In genomic region chr14:50060871-50061663, GRCh38 we compare ENCODE assay signal across 2 cellular contexts.
TF ChIP-seq lines count a peak whose summit lies in the region.

No MANE protein-coding gene starts in this region.

TF ChIP-seq in IMR-90, 13 proteins besides CTCF, POLR2A, EP300 and RAD21:
- TF ChIP-seq CEBPB (IDR thresholded peaks at IDR 0.05; ENCODE audit: low read depth, low read length) (peak; percentile 98), USF2 (IDR thresholded peaks at IDR 0.05; ENCODE audit: low read depth, low read length) (peak; percentile 24; the same call in 1 of the 2 replicates), FOS (IDR thresholded peaks at IDR 0.05; ENCODE audit: low read depth, low read length) (peak; percentile 89), NFE2L2 (IDR thresholded peaks at IDR 0.05; ENCODE audit: low read depth, low read length) (peak; percentile 94), BHLHE40 (IDR thresholded peaks at IDR 0.05; ENCODE audit: low read depth, low read length) (peak; percentile 58), CHD1 (IDR thresholded peaks at IDR 0.05; ENCODE audit: low read depth, low read length) (no peak), ELK1 (IDR thresholded peaks at IDR 0.05; ENCODE audit: borderline replicate concordance, low read depth, low read length) (no peak), MXI1 (IDR thresholded peaks at IDR 0.05; ENCODE audit: borderline replicate concordance, low read depth, low read length) (peak; percentile 58; the same call in 1 of the 2 replicates), MAZ (IDR thresholded peaks at IDR 0.05; ENCODE audit: borderline replicate concordance, low read depth, low read length) (0 out of 2 replicates have a peak, but pooled peaks have one; percentile 63), MAFK (IDR thresholded peaks at IDR 0.05; ENCODE audit: low read depth, low read length) (0 out of 2 replicates have a peak, but pooled peaks have one; percentile 12), RCOR1 (IDR thresholded peaks at IDR 0.05; ENCODE audit: insufficient replicate concordance, low read length) (no peak)

TF ChIP-seq in HepG2, 621 proteins besides CTCF, POLR2A, EP300 and RAD21 (continues in another document):
- TF ChIP-seq ARNT (IDR thresholded peaks at IDR 0.05) (no peak), ATF7 (IDR thresholded peaks at IDR 0.05) (no peak), ATF7 (CRISPR knock-in tag; IDR thresholded peaks at IDR 0.05) (no peak), SUZ12 (IDR thresholded peaks at IDR 0.05; ENCODE audit: low read depth, low read length) (no peak), PLRG1 (conservative IDR thresholded peaks at IDR 0.05) (no peak), HOXA3 (CRISPR knock-in tag; IDR thresholded peaks at IDR 0.05) (peak; percentile 24; the same call in 1 of the 2 replicates), ZNF253 (CRISPR knock-in tag; IDR thresholded peaks at IDR 0.05; ENCODE audit: borderline replicate concordance) (no peak), POGZ (CRISPR knock-in tag; IDR thresholded peaks at IDR 0.05) (no peak), CHCHD3 (CRISPR knock-in tag; IDR thresholded peaks at IDR 0.05) (no peak), DNMT3B (CRISPR knock-in tag; conservative IDR thresholded peaks at IDR 0.05) (0 out of 2 replicates have a peak, but pooled peaks have one; percentile 12), MIER2 (CRISPR knock-in tag; IDR thresholded peaks at IDR 0.05) (no peak), TAF1 (CRISPR knock-in tag; IDR thresholded peaks at IDR 0.05) (no peak), ZNF280D (CRISPR knock-in tag; IDR thresholded peaks at IDR 0.05) (no peak), MTA1 (CRISPR knock-in tag; IDR thresholded peaks at IDR 0.05; ENCODE audit: borderline replicate concordance) (no peak), ZNF275 (CRISPR knock-in tag; IDR thresholded peaks at IDR 0.05; ENCODE audit: borderline replicate concordance) (no peak; the same call in 1 of the 2 replicates), BRF2 (CRISPR knock-in tag; IDR thresholded peaks at IDR 0.05) (no peak), HES4 (CRISPR knock-in tag; IDR thresholded peaks at IDR 0.05; ENCODE audit: borderline replicate concordance) (no peak), ZNF251 (CRISPR knock-in tag; IDR thresholded peaks at IDR 0.05) (no peak), IKZF5 (CRISPR knock-in tag; IDR thresholded peaks at IDR 0.05) (no peak; the same call in 1 of the 2 replicates), RCOR2 (CRISPR knock-in tag; IDR thresholded peaks at IDR 0.05) (no peak; the same call in 1 of the 2 replicates), PCBP1 (IDR thresholded peaks at IDR 0.05; ENCODE audit: borderline replicate concordance, low read depth, low read length) (no peak), HIC2 (CRISPR knock-in tag; IDR thresholded peaks at IDR 0.05; ENCODE audit: low read depth) (no peak), SP5 (CRISPR knock-in tag; IDR thresholded peaks at IDR 0.05; ENCODE audit: borderline replicate concordance, low read depth) (no peak), NCOA5 (CRISPR knock-in tag; IDR thresholded peaks at IDR 0.05) (no peak), ZBTB39 (CRISPR knock-in tag; IDR thresholded peaks at IDR 0.05) (no peak), ZNF572 (CRISPR knock-in tag; IDR thresholded peaks at IDR 0.05) (no peak), AKAP8 (CRISPR knock-in tag; IDR thresholded peaks at IDR 0.05) (no peak), ZBTB3 (CRISPR knock-in tag; IDR thresholded peaks at IDR 0.05; ENCODE audit: borderline replicate concordance, low read depth) (no peak), ZNF672 (CRISPR knock-in tag; IDR thresholded peaks at IDR 0.05) (no peak), ZNF44 (CRISPR knock-in tag; IDR thresholded peaks at IDR 0.05) (no peak), HBP1 (CRISPR knock-in tag; IDR thresholded peaks at IDR 0.05; ENCODE audit: low read depth) (no peak), ZNF580 (CRISPR knock-in tag; IDR thresholded peaks at IDR 0.05; ENCODE audit: borderline replicate concordance, low read depth) (no peak), GPBP1L1 (CRISPR knock-in tag; IDR thresholded peaks at IDR 0.05) (no peak), JDP2 (CRISPR knock-in tag; IDR thresholded peaks at IDR 0.05; ENCODE audit: borderline replicate concordance) (no peak), HCFC1 (IDR thresholded peaks at IDR 0.05; ENCODE audit: low read depth, low read length) (no peak), KDM5A (IDR thresholded peaks at IDR 0.05; ENCODE audit: borderline replicate concordance, low read length) (no peak), ZNF292 (CRISPR knock-in tag; IDR thresholded peaks at IDR 0.05; ENCODE audit: borderline replicate concordance, low read depth) (0 out of 2 replicates have a peak, but pooled peaks have one; percentile 5), MEF2D (CRISPR knock-in tag; IDR thresholded peaks at IDR 0.05) (peak; percentile 29; the same call in 1 of the 2 replicates), FOSL2 (CRISPR knock-in tag; IDR thresholded peaks at IDR 0.05) (peak; percentile 95), KLF12 (CRISPR knock-in tag; IDR thresholded peaks at IDR 0.05; ENCODE audit: borderline replicate concordance) (no peak), ARID5B (CRISPR knock-in tag; IDR thresholded peaks at IDR 0.05) (no peak; the same call in 1 of the 2 replicates)
